ENCODE assay signal across 2 cellular contexts in the genomic region with DNA sequence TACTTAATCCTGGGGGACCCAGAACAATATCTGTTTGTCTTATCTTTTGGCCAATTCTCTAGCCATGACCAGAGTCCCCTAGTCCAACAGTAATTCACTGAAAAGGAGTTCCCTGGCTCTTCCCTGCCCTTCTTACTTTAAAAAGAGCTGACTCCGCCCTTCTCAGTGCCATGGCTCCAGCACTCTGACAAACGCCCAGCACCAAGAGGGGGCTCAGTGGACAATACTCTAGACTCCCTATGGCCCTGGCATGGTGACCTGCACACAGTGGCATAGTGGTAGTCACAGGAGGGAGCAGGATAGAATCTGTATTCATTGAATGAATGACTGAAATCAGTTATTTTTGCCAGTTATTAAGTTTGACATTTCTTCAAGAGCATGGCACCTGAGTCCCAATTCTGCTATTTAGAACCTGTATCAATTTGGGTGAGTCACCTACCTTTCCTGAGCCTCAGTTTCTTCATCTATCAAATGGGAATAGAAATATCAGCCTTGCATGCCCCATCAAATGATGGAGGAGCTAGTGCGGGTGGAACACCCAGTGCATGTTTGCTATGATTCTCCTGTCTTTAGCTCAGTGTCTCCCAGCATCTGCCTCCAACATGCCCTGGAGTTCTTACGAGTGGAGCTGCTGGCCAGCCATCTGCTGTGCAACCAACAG.
TF ChIP-seq lines count a peak whose summit lies in the region.

No MANE protein-coding gene starts in this region.

TF ChIP-seq in HEK293, 187 proteins besides CTCF, POLR2A, EP300 and RAD21 (continued from another document):
- TF ChIP-seq ZNF580 (tag by site-specific recombination; IDR thresholded peaks at IDR 0.05) (0 out of 2 replicates have a peak, but pooled peaks have one; percentile 20), ZNF280D (tag by site-specific recombination; IDR thresholded peaks at IDR 0.05) (no peak), ZNF510 (tag by site-specific recombination; IDR thresholded peaks at IDR 0.05; ENCODE audit: insufficient replicate concordance) (no peak)
- TF ChIP-seq, protein P1, sequence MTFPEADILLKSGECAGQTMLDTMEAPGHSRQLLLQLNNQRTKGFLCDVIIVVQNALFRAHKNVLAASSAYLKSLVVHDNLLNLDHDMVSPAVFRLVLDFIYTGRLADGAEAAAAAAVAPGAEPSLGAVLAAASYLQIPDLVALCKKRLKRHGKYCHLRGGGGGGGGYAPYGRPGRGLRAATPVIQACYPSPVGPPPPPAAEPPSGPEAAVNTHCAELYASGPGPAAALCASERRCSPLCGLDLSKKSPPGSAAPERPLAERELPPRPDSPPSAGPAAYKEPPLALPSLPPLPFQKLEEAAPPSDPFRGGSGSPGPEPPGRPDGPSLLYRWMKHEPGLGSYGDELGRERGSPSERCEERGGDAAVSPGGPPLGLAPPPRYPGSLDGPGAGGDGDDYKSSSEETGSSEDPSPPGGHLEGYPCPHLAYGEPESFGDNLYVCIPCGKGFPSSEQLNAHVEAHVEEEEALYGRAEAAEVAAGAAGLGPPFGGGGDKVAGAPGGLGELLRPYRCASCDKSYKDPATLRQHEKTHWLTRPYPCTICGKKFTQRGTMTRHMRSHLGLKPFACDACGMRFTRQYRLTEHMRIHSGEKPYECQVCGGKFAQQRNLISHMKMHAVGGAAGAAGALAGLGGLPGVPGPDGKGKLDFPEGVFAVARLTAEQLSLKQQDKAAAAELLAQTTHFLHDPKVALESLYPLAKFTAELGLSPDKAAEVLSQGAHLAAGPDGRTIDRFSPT (tag by site-specific recombination; IDR thresholded peaks at IDR 0.05): no peak

TF ChIP-seq in K562, 482 proteins besides CTCF, POLR2A, EP300 and RAD21 (continued from another document):
- TF ChIP-seq, protein P2, sequence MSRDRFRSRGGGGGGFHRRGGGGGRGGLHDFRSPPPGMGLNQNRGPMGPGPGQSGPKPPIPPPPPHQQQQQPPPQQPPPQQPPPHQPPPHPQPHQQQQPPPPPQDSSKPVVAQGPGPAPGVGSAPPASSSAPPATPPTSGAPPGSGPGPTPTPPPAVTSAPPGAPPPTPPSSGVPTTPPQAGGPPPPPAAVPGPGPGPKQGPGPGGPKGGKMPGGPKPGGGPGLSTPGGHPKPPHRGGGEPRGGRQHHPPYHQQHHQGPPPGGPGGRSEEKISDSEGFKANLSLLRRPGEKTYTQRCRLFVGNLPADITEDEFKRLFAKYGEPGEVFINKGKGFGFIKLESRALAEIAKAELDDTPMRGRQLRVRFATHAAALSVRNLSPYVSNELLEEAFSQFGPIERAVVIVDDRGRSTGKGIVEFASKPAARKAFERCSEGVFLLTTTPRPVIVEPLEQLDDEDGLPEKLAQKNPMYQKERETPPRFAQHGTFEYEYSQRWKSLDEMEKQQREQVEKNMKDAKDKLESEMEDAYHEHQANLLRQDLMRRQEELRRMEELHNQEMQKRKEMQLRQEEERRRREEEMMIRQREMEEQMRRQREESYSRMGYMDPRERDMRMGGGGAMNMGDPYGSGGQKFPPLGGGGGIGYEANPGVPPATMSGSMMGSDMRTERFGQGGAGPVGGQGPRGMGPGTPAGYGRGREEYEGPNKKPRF (IDR thresholded peaks at IDR 0.05; ENCODE audit: low read depth, low read length): no peak
- TF ChIP-seq ZBTB33 (CRISPR knock-in tag; IDR thresholded peaks at IDR 0.05): no peak
